Comparison of ENCODE assay signal across 9 cellular contexts in the genomic region with DNA sequence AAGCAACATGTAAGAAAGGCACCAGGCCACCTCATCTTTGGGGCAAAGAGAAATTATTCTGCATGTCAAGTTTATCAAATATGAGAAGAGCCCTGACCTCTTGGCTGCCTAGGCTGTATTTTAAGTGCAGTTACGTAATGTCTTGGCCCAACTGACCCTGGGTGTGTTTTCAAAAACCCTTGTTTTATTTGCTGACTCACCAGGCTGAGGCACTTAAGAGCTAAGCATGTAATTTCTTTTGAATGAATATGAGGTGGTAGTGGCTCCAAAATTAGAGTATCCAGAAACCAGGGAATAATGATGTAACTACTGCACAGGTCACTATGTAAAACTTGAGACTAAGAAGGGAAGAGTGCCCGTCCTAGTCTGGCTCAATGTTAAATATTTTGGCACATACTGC. TPM values are rescaled to one million over a fixed set of nuclear protein-coding genes. Genes with fewer than 3 reads are reported as not detected.
DNase-seq lines count a peak whose midpoint lies in the region; TF ChIP-seq lines count a peak whose summit lies in the region.
"Had no signal": no experiment of that assay in that cellular context is flagged by ENCODE, and none has a peak within 500 bp of the region (broad histone marks: within the 10 kb centered on the region; RNA-seq: fewer than 3 reads in every experiment).

No MANE protein-coding gene starts in this region.

- H3K36me3 ChIP-seq in colonic mucosa (no peaks in the 10 kb centered on the region), Peyer's patch (no peaks in the 10 kb centered on the region)

- TF ChIP-seq POLR2A in Peyer's patch (IDR thresholded peaks at IDR 0.05): no peak

- H3K9ac ChIP-seq in colonic mucosa (ENCODE audit: low read depth in 2 of 2, low read length in 2 of 2): no peak overlapping the region

- peaks cover 3% of the 10 kb centered on the region for H3K4me1 ChIP-seq in colonic mucosa
- H3K4me1 ChIP-seq in Peyer's patch: no peaks in the 10 kb centered on the region

- DNase-seq in COLO829 (ENCODE audit: low spot score): peak; percentile 52
- peak; percentile 5 for DNase-seq in NCI-H2196 treated with DMSO at 0.1 percent for 48 hours (lab: John Stamatoyannopoulos, UW; ENCODE audit: unreplicated experiment)
- DNase-seq in colonic mucosa: peak; percentile 37
- DNase-seq in myocyte (ENCODE audit: low read depth): peak; percentile 88
- no peak for DNase-seq in Kasumi-1 (lab: John Stamatoyannopoulos, UW)
- DNase-seq in NCI-H2081 treated with DMSO at 0.1 percent for 48 hours (lab: John Stamatoyannopoulos, UW): no peak
- no peak for DNase-seq in T1000 (lab: John Stamatoyannopoulos, UW)
- no peak for DNase-seq in Peyer's patch
- DNase-seq: activated CD4-positive, alpha-beta T cell treated with anti-CD3 and anti-CD28 coated beads for 36 hours had no signal

- H3K4me3 ChIP-seq in colonic mucosa (no peak overlapping the region), Peyer's patch (no peak overlapping the region)

- H3K27ac ChIP-seq in colonic mucosa: no peak overlapping the region
- H3K27ac ChIP-seq in Peyer's patch: no peak overlapping the region

- H3K27me3 ChIP-seq in colonic mucosa (no peaks in the 10 kb centered on the region), Peyer's patch (no peaks in the 10 kb centered on the region)

- TF ChIP-seq CTCF in colonic mucosa (IDR thresholded peaks at IDR 0.05): no peak
- TF ChIP-seq CTCF in Peyer's patch (IDR thresholded peaks at IDR 0.05): no peak

- H3K9me3 ChIP-seq in colonic mucosa: no peaks in the 10 kb centered on the region
- no peaks in the 10 kb centered on the region for H3K9me3 ChIP-seq in Peyer's patch

- intact Hi-C loops in colonic mucosa (cut with DNase I): no loop called here

RNA-seq across cellular contexts. Expression of gene PGPEP1L, which starts 24.3 kb away (rescaled TPM):
- total RNA-seq in colonic mucosa (not detected), myocyte (not detected in 2 replicates), Peyer's patch (not detected)
- polyA plus RNA-seq in myocyte (2012): not detected
- total RNA-seq: activated CD4-positive, alpha-beta T cell treated with anti-CD3 and anti-CD28 coated beads for 36 hours had no signal

Comparison
In these comparisons a context has a peak if more than half of its experiments do, and no peak if none do; other contexts are left out.
1. DNase-seq: peak in COLO829 (single experiment), NCI-H2196 treated with DMSO at 0.1 percent for 48 hours (single experiment), colonic mucosa (single experiment) and myocyte (single experiment); none in Kasumi-1 (0 of 2), NCI-H2081 treated with DMSO at 0.1 percent for 48 hours (single experiment), T1000 (single experiment) and Peyer's patch (0 of 3).